Comparison of ENCODE assay signal across 8 cellular contexts in genomic region chr5:138353550-138353893, GRCh38. TPM values are rescaled to one million over a fixed set of nuclear protein-coding genes. Genes with fewer than 3 reads are reported as not detected.
DNase-seq lines count a peak whose midpoint lies in the region; ATAC-seq, FAIRE-seq and TF ChIP-seq lines count a peak whose summit lies in the region.

No MANE protein-coding gene starts in this region.

- H3K9ac ChIP-seq in endothelial cell of umbilical vein (replicated peaks; ENCODE audit: extremely low read depth, insufficient read depth, low read length): peak overlapping the region; percentile 87

- H3K9me3 ChIP-seq in SJSA1 (replicated peaks) (peaks cover 10% of the 10 kb centered on the region), endothelial cell of umbilical vein (replicated peaks; ENCODE audit: control insufficient read depth, insufficient read depth, low read length) (no peaks in the 10 kb centered on the region), neuron (ENCODE audit: low read length) (no peaks in the 10 kb centered on the region)

- CTCF ChIA-PET in endothelial cell of umbilical vein (lab: Charles Lee): interaction anchor here (0.6 to 5.7 kb wide), 17 partner anchors 9 to 348 kb away, joined by 3 to 71 read pairs (median 5); partner anchors contain the start of genes CDC25C and FAM53C

- DNase-seq in GM12892 (ENCODE audit: insufficient read length) (no peak), SJSA1 (ENCODE audit: low read depth in 1 of 2, low spot score in 2 of 2) (no peak), endothelial cell of umbilical vein (ENCODE audit: low read depth, low spot score) (no peak), NCI-H2029 (lab: John Stamatoyannopoulos, UW) (no peak), cortex of kidney (lab: John Stamatoyannopoulos, UW) (no peak)

- H3K27ac ChIP-seq in SJSA1 (peak overlapping the region; percentile 82), endothelial cell of umbilical vein (ENCODE audit: insufficient read depth, low read depth, low read length) (peak overlapping the region; percentile 65)

- TF ChIP-seq CTCF in endothelial cell of umbilical vein (IDR thresholded peaks at IDR 0.05; ENCODE audit: extremely low read depth in 1 of 2, insufficient read depth in 1 of 2, low read depth in 1 of 2, low read length in 2 of 2): no peak

- POLR2A ChIA-PET in endothelial cell of umbilical vein (lab: Charles Lee): interaction anchor here (0.5 to 4.4 kb wide), 6 partner anchors 14 to 714 kb away, joined by 3 to 58 read pairs (median 4); partner anchors contain the start of genes CDC25C and FAM53C

- FAIRE-seq in GM12892 (lab: Jason Lieb, UNC) (peak; percentile 85), endothelial cell of umbilical vein (lab: Jason Lieb, UNC) (no peak)

- intact Hi-C loops in endothelial cell of umbilical vein (cut with micrococcal nuclease): loop anchor here (2.0 to 5.0 kb wide), 4 partner anchors 15 to 679 kb away; no protein-coding TSS in a partner anchor

- H3K27me3 ChIP-seq in SJSA1 (replicated peaks): no peaks in the 10 kb centered on the region
- H3K27me3 ChIP-seq in endothelial cell of umbilical vein (ENCODE audit: control insufficient read depth in 2 of 2, insufficient read depth in 2 of 2, low read length in 2 of 2): no peaks in the 10 kb centered on the region
- no peaks in the 10 kb centered on the region for H3K27me3 ChIP-seq in neuron (ENCODE audit: insufficient read depth, low read length)

- H3K9me1 ChIP-seq in endothelial cell of umbilical vein (replicated peaks; ENCODE audit: control insufficient read depth, extremely low read depth, insufficient read depth, low read length): no peaks in the 10 kb centered on the region

- peaks cover 52% of the 10 kb centered on the region for H3K79me2 ChIP-seq in endothelial cell of umbilical vein (ENCODE audit: control insufficient read depth, insufficient read depth, low read length)

- H4K20me1 ChIP-seq in endothelial cell of umbilical vein (replicated peaks; ENCODE audit: control insufficient read depth, extremely low read depth, insufficient read depth, low read length): no peaks in the 10 kb centered on the region

- H3K4me1 ChIP-seq in SJSA1 (replicated peaks) (peaks cover 19% of the 10 kb centered on the region), endothelial cell of umbilical vein (ENCODE audit: control insufficient read depth, extremely low read depth, insufficient read depth, low read length) (peaks cover 14% of the 10 kb centered on the region), neuron (ENCODE audit: insufficient read depth, low read length) (peaks cover 14% of the 10 kb centered on the region)

- peak overlapping the region; percentile 93 for H3K4me2 ChIP-seq in endothelial cell of umbilical vein (ENCODE audit: insufficient read depth, low read length)

- 0 out of 2 replicates have a peak, but pooled peaks have one; percentile 22 for TF ChIP-seq POLR2A in GM12892 (IDR thresholded peaks at IDR 0.05; ENCODE audit: low read depth, low read length)
- no peak for TF ChIP-seq POLR2A in endothelial cell of umbilical vein (IDR thresholded peaks at IDR 0.05; ENCODE audit: low read depth, low read length)

- BruUV-seq in endothelial cell of umbilical vein (replicated peaks; lab: Mats Ljungman, UMichigan): no TSS peak

- ATAC-seq in HG03442 (IDR thresholded peaks at IDR 0.05; ENCODE audit: unreplicated experiment) (no peak), GM19351 (IDR thresholded peaks at IDR 0.05; ENCODE audit: unreplicated experiment) (no peak)

- H2AFZ ChIP-seq in endothelial cell of umbilical vein (ENCODE audit: low read depth, low read length): peak overlapping the region; percentile 87
- peak overlapping the region; percentile 84 for H2AFZ ChIP-seq in neuron (ENCODE audit: low read depth, low read length)

- peak overlapping the region; percentile 87 for H3K4me3 ChIP-seq in SJSA1
- H3K4me3 ChIP-seq in endothelial cell of umbilical vein (replicated peaks in 1 of 3; ENCODE audit: insufficient read depth in 1 of 3, low read depth in 1 of 3, low read length in 3 of 3): peak overlapping the region; percentile 58 to 95 (median 78)
- peak overlapping the region; percentile 75 for H3K4me3 ChIP-seq in neuron (ENCODE audit: low read length)

- dilution Hi-C loops in endothelial cell of umbilical vein (cut with MboI; ENCODE audit: extremely low pct_ligation_motif_present, low sequenced_read_pairs): no loop called here

- H3K36me3 ChIP-seq in SJSA1 (peaks cover 47% of the 10 kb centered on the region), endothelial cell of umbilical vein (ENCODE audit: control insufficient read depth in 2 of 2, extremely low read depth in 1 of 2, insufficient read depth in 2 of 2, low read length in 2 of 2) (peaks cover 0 to 5% of the 10 kb centered on the region in 2 experiments), neuron (ENCODE audit: insufficient read depth, low read length) (peaks cover 14% of the 10 kb centered on the region)

TF ChIP-seq in endothelial cell of umbilical vein, 7 proteins besides CTCF, POLR2A, EP300 and RAD21:
- TF ChIP-seq EZH2 (IDR thresholded peaks at IDR 0.05; ENCODE audit: borderline replicate concordance, low read depth, low read length, severe bottlenecking): no peak
- no peak for TF ChIP-seq FOS (IDR thresholded peaks at IDR 0.05; ENCODE audit: borderline replicate concordance, insufficient read depth, low read length)
- TF ChIP-seq POLR2AphosphoS5 (IDR thresholded peaks at IDR 0.05; ENCODE audit: insufficient read depth, low read depth, low read length): no peak
- TF ChIP-seq GATA2 (IDR thresholded peaks at IDR 0.05; ENCODE audit: insufficient read depth, insufficient read length, low read depth, low read length): no peak
- no peak for TF ChIP-seq MYC (IDR thresholded peaks at IDR 0.05; ENCODE audit: low read depth, low read length)
- TF ChIP-seq JUN (IDR thresholded peaks at IDR 0.05; ENCODE audit: borderline replicate concordance, insufficient read depth, insufficient read length, low read depth): no peak
- no peak for TF ChIP-seq MAX (IDR thresholded peaks at IDR 0.05; ENCODE audit: insufficient read depth, insufficient read length)

RNA-seq across cellular contexts. Expression of gene KDM3B, which starts 1.0 kb away (rescaled TPM):
- polyA plus RNA-seq in GM12892 (2012; ENCODE audit: missing spikeins): 24.1 TPM
- total RNA-seq in SJSA1 (2014; rRNA removed; shearing (Covaris generic)): 48.0 and 64.8 TPM in 2 replicates
- 52.6 and 55.7 TPM in 2 replicates for total RNA-seq in endothelial cell of umbilical vein
- polyA plus RNA-seq in endothelial cell of umbilical vein: 15.8 and 19.0 TPM in 2 replicates
- polyA plus RNA-seq in endothelial cell of umbilical vein (2011; cell fraction: cytosol; rRNA removed): 22.6 and 24.9 TPM in 2 replicates
- 52.1 and 60.9 TPM in 2 replicates for polyA plus RNA-seq in endothelial cell of umbilical vein (2011; cell fraction: nucleus; rRNA removed)
- 24.6 and 31.8 TPM in 2 replicates for polyA plus RNA-seq in endothelial cell of umbilical vein (2012)
- polyA minus RNA-seq in endothelial cell of umbilical vein: 70.9 and 72.3 TPM in 2 replicates
- 26.2 TPM for polyA minus RNA-seq in endothelial cell of umbilical vein (2011; cell fraction: cytosol; rRNA and poly(A)+ RNA removed)
- polyA minus RNA-seq in endothelial cell of umbilical vein (2011; cell fraction: nucleus; rRNA and poly(A)+ RNA removed): 43.6 and 55.2 TPM in 2 replicates

RNA-seq across cellular contexts. Expression of gene FAM53C, which starts 15.5 kb away (rescaled TPM):
- 14.6 TPM for polyA plus RNA-seq in GM12892 (2012; ENCODE audit: missing spikeins)
- total RNA-seq in SJSA1 (2014; rRNA removed; shearing (Covaris generic)): 42.0 and 63.6 TPM in 2 replicates
- 34.2 and 37.4 TPM in 2 replicates for total RNA-seq in endothelial cell of umbilical vein
- polyA plus RNA-seq in endothelial cell of umbilical vein: 37.9 and 41.4 TPM in 2 replicates
- 28.2 and 28.6 TPM in 2 replicates for polyA plus RNA-seq in endothelial cell of umbilical vein (2011; cell fraction: cytosol; rRNA removed)
- 29.0 and 32.1 TPM in 2 replicates for polyA plus RNA-seq in endothelial cell of umbilical vein (2011; cell fraction: nucleus; rRNA removed)
- 24.5 and 25.4 TPM in 2 replicates for polyA plus RNA-seq in endothelial cell of umbilical vein (2012)
- 41.0 and 46.1 TPM in 2 replicates for polyA minus RNA-seq in endothelial cell of umbilical vein
- 17.6 TPM for polyA minus RNA-seq in endothelial cell of umbilical vein (2011; cell fraction: cytosol; rRNA and poly(A)+ RNA removed)
- 18.1 and 25.7 TPM in 2 replicates for polyA minus RNA-seq in endothelial cell of umbilical vein (2011; cell fraction: nucleus; rRNA and poly(A)+ RNA removed)

RNA-seq across cellular contexts. Expression of gene CDC25C, which starts 21.9 kb away (rescaled TPM):
- 6.6 TPM for polyA plus RNA-seq in GM12892 (2012; ENCODE audit: missing spikeins)
- 36.5 and 40.0 TPM in 2 replicates for total RNA-seq in SJSA1 (2014; rRNA removed; shearing (Covaris generic))
- 13.3 and 13.6 TPM in 2 replicates for total RNA-seq in endothelial cell of umbilical vein
- 5.5 and 8.1 TPM in 2 replicates for polyA plus RNA-seq in endothelial cell of umbilical vein
- polyA plus RNA-seq in endothelial cell of umbilical vein (2011; cell fraction: cytosol; rRNA removed): 10.0 and 11.7 TPM in 2 replicates
- polyA plus RNA-seq in endothelial cell of umbilical vein (2011; cell fraction: nucleus; rRNA removed): 12.0 and 14.4 TPM in 2 replicates
- polyA plus RNA-seq in endothelial cell of umbilical vein (2012): 3.0 and 8.6 TPM in 2 replicates
- polyA minus RNA-seq in endothelial cell of umbilical vein: 9.1 and 9.4 TPM in 2 replicates
- 4.9 TPM for polyA minus RNA-seq in endothelial cell of umbilical vein (2011; cell fraction: cytosol; rRNA and poly(A)+ RNA removed)
- polyA minus RNA-seq in endothelial cell of umbilical vein (2011; cell fraction: nucleus; rRNA and poly(A)+ RNA removed): 5.6 and 11.3 TPM in 2 replicates
